ENCODE assay signal across 13 cellular contexts in genomic region chr19:3443840-3444694, GRCh38. TPM values are rescaled to one million over a fixed set of nuclear protein-coding genes. Genes with fewer than 3 reads are reported as not detected.
DNase-seq lines count a peak whose midpoint lies in the region; ATAC-seq and TF ChIP-seq lines count a peak whose summit lies in the region.
"Had no signal": no experiment of that assay in that cellular context is flagged by ENCODE, and none has a peak within 500 bp of the region (broad histone marks: within the 10 kb centered on the region; RNA-seq: fewer than 3 reads in every experiment).

No MANE protein-coding gene starts in this region.

- intact Hi-C loops in esophagus squamous epithelium (cut with DNase I) = no loop called here
- intact Hi-C loops in upper lobe of right lung (cut with DNase I) = no loop called here

- peak overlapping the region in 1 of 4 donors; percentile 10 for H3K4me3 ChIP-seq in esophagus squamous epithelium
- no peak overlapping the region for H3K4me3 ChIP-seq in mesendoderm (ENCODE audit: low read length)
- no peak overlapping the region for H3K4me3 ChIP-seq in upper lobe of right lung

- TF ChIP-seq CTCF in esophagus squamous epithelium (IDR thresholded peaks at IDR 0.05) = no peak
- TF ChIP-seq CTCF in upper lobe of right lung (IDR thresholded peaks at IDR 0.05) = no peak

- ATAC-seq in upper lobe of right lung (peak; percentile 61), GM18909 (IDR thresholded peaks at IDR 0.05; ENCODE audit: poor library complexity, unreplicated experiment) (no peak)

- peak overlapping the region; percentile 1 for H2BK120ac ChIP-seq in mesendoderm (ENCODE audit: low read depth, low read length)

- H4K8ac ChIP-seq in mesendoderm (ENCODE audit: low read depth, low read length) = no peak overlapping the region

- H3K4ac ChIP-seq in mesendoderm (ENCODE audit: low read depth, low read length) = peak overlapping the region; percentile 76

- no peaks in the 10 kb centered on the region for H3K79me1 ChIP-seq in mesendoderm (ENCODE audit: low read length)

- H3K27me3 ChIP-seq in esophagus squamous epithelium = no peaks in the 10 kb centered on the region
- no peaks in the 10 kb centered on the region for H3K27me3 ChIP-seq in mesendoderm (ENCODE audit: insufficient read depth, low read length, poor library complexity)
- H3K27me3 ChIP-seq in upper lobe of right lung = no peaks in the 10 kb centered on the region
- H3K27me3 ChIP-seq: neutrophil had no signal

- H2BK15ac ChIP-seq in mesendoderm (replicated peaks; ENCODE audit: low read depth) = no peak overlapping the region

- H3K23ac ChIP-seq in mesendoderm (ENCODE audit: low read length) = no peak overlapping the region

- peaks cover 39 to 100% (median 53%) of the 10 kb centered on the region in 3 donors for H3K36me3 ChIP-seq in esophagus squamous epithelium
- no peaks in the 10 kb centered on the region for H3K36me3 ChIP-seq in mesendoderm (ENCODE audit: control insufficient read depth, insufficient read depth, low read length)
- H3K36me3 ChIP-seq in upper lobe of right lung = peaks cover 73% of the 10 kb centered on the region

- H3K18ac ChIP-seq in mesendoderm (ENCODE audit: low read length) = no peak overlapping the region

- no peak for TF ChIP-seq POLR2A in esophagus squamous epithelium (IDR thresholded peaks at IDR 0.05)

- H3K4me1 ChIP-seq in esophagus squamous epithelium (peaks cover 4 to 56% (median 20%) of the 10 kb centered on the region in 3 donors), mesendoderm (ENCODE audit: control insufficient read depth, low read depth, low read length) (peaks cover 6% of the 10 kb centered on the region), upper lobe of right lung (peaks cover 14% of the 10 kb centered on the region)

- 47 to 54% methylated on average over 17 to 27 of the region's 33 CpGs for WGBS in esophagus squamous epithelium, 2 donors
- no CpG with 5 or more reads among the region's 33 CpGs for WGBS in mesendoderm (ENCODE audit: extremely low coverage, insufficient coverage, low lambda C conversion rate)

- H2BK5ac ChIP-seq in mesendoderm (ENCODE audit: low read length) = peak overlapping the region; percentile 71

- no peaks in the 10 kb centered on the region for H3K9me3 ChIP-seq in esophagus squamous epithelium
- no peaks in the 10 kb centered on the region for H3K9me3 ChIP-seq in upper lobe of right lung
- H3K9me3 ChIP-seq: neutrophil had no signal

- no peaks in the 10 kb centered on the region for H3K79me2 ChIP-seq in mesendoderm (ENCODE audit: control insufficient read depth, insufficient read depth, low read length)

- peak overlapping the region in 3 of 4 donors; percentile 54 to 67 (median 64) for H3K27ac ChIP-seq in esophagus squamous epithelium
- no peak overlapping the region for H3K27ac ChIP-seq in mesendoderm (ENCODE audit: low read depth, low read length)
- peak overlapping the region; percentile 42 for H3K27ac ChIP-seq in upper lobe of right lung
- H3K27ac ChIP-seq: 22Rv1, neutrophil had no signal

- peak overlapping the region; percentile 47 for H3K9ac ChIP-seq in mesendoderm (ENCODE audit: low read length)

- DNase-seq in NCI-H1417 (lab: John Stamatoyannopoulos, UW) (peak in 2 of 3 experiments; percentile 55 to 78), NCI-H1417 treated with DMSO at 0.1 percent for 48 hours (lab: John Stamatoyannopoulos, UW) (no peak), esophagus squamous epithelium (lab: John Stamatoyannopoulos, UW) (no peak), mesendoderm (peak; percentile 90), upper lobe of right lung (no peak), NCI-H526 treated with DMSO at 0.1 percent for 48 hours (lab: John Stamatoyannopoulos, UW) (no peak), activated T-cell treated with anti-CD3 and anti-CD28 coated beads for 4 hours (no peak)
- DNase-seq: GOT3; OCI-M1; stimulated activated CD8-positive, alpha-beta memory T cell treated with anti-CD3 and anti-CD28 coated beads, Interleukin-4, amount 100 ng/mL, for 48 hours had no signal

- no peak overlapping the region for H3K4me2 ChIP-seq in mesendoderm (ENCODE audit: low read length)

- no peak overlapping the region for H2AK5ac ChIP-seq in mesendoderm (ENCODE audit: low read length)

- peak overlapping the region; percentile 73 for H3K56ac ChIP-seq in mesendoderm (ENCODE audit: low read length)

- H4K5ac ChIP-seq in mesendoderm (ENCODE audit: low read length) = no peak overlapping the region

RNA-seq across cellular contexts. Expression of gene SMIM24, which starts 36.3 kb away (rescaled TPM):
- total RNA-seq in esophagus squamous epithelium = not detected
- polyA plus RNA-seq in mesendoderm (2013, experiment 1 of 2) = 6.4 TPM
- 5.3 TPM for polyA plus RNA-seq in mesendoderm (2013, experiment 2 of 2)
- not detected for total RNA-seq in upper lobe of right lung

RNA-seq across cellular contexts. Expression of gene SMIM44, which starts 39.2 kb away (rescaled TPM):
- not detected for total RNA-seq in esophagus squamous epithelium
- polyA plus RNA-seq in mesendoderm (2013, experiment 1 of 2) = not detected
- polyA plus RNA-seq in mesendoderm (2013, experiment 2 of 2) = not detected
- not detected for total RNA-seq in upper lobe of right lung

RNA-seq across cellular contexts. Expression of gene DOHH, which starts 56.4 kb away (rescaled TPM):
- total RNA-seq in esophagus squamous epithelium = 10 to 100 TPM; 21.0 to 29.5 (median 26.4) TPM
- 9.3 TPM for polyA plus RNA-seq in mesendoderm (2013, experiment 1 of 2)
- 9.4 TPM for polyA plus RNA-seq in mesendoderm (2013, experiment 2 of 2)
- 12.2 TPM for total RNA-seq in upper lobe of right lung

Comparison
In these comparisons a context has a peak if more than half of its experiments do, and no peak if none do; other contexts are left out.
1. DNase-seq: peak in NCI-H1417 (2 of 3) and mesendoderm (single experiment); none in NCI-H1417 treated with DMSO at 0.1 percent for 48 hours (single experiment), esophagus squamous epithelium (single experiment), upper lobe of right lung (single experiment), NCI-H526 treated with DMSO at 0.1 percent for 48 hours (single experiment) and activated T-cell treated with anti-CD3 and anti-CD28 coated beads for 4 hours (single experiment).